Comparison of ENCODE assay signal across 8 cellular contexts in the genomic region with DNA sequence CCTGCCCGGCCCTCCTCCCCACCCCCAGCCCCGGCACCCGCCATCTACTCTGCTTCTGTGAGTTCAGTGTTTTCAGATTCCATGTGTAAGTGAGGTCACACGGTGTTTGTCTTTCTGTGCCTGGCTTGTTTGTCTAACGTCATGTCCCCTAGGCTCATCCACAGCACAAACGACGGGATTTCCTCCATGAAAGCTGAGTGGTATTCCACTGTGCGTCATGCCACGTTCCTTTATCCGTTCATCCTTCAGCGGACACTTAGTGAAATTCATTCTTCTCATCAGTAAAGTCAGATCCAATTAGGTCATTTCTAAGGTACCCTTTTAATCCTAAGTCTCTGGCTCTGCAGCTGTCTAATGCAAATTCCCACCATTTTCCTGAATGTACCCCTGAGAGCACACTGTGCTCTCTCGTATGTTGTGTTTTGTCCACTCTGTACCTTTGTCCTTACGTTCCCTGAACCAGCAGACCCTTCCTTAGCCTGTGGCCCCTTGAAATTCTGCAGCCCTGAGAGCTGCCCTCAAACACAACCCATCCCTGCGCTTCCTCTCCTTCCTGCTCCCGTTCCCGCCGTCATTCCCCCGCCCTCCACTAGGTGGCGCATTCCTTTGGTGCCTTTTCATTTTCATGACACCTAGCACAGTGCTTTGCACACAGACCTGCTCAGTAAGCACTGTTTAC. TPM values are rescaled to one million over a fixed set of nuclear protein-coding genes. Genes with fewer than 3 reads are reported as not detected.
A peak's percentile ranks its signal among the peaks of the same experiment; 100 is the strongest.
DNase-seq lines count a peak whose midpoint lies in the region; ATAC-seq and TF ChIP-seq lines count a peak whose summit lies in the region.

No MANE protein-coding gene starts in this region.

- no peaks in the 10 kb centered on the region for H3K27me3 ChIP-seq in parathyroid adenoma (ENCODE audit: control insufficient read depth, insufficient read depth, low read length)
- H3K27me3 ChIP-seq in upper lobe of right lung, result no peaks in the 10 kb centered on the region

- H3K36me3 ChIP-seq in parathyroid adenoma (ENCODE audit: control insufficient read depth, insufficient read depth, low read length), result no peaks in the 10 kb centered on the region
- peaks cover 52% of the 10 kb centered on the region for H3K36me3 ChIP-seq in upper lobe of right lung

- no peaks in the 10 kb centered on the region for H3K4me1 ChIP-seq in parathyroid adenoma
- H3K4me1 ChIP-seq in upper lobe of right lung, result no peaks in the 10 kb centered on the region

- H3K9me3 ChIP-seq in parathyroid adenoma (ENCODE audit: control insufficient read depth, low read length), result no peaks in the 10 kb centered on the region
- no peaks in the 10 kb centered on the region for H3K9me3 ChIP-seq in upper lobe of right lung

- H3K4me1 Mint-ChIP-seq in activated T-helper 1 cell treated with anti-CD3 and anti-CD28 coated beads, Interleukin-12 subunit alpha, Interleukin-12 subunit beta, Interleukin-2, Interleukin-4 antibody, amounts not matched to agents 30 ng/mL and 10 ng/mL and 1 ng/mL, durations not matched to agents 14 hours and 24 hours and 36 hours (ENCODE audit: low read depth), result no peaks in the 10 kb centered on the region

- H3K36me3 Mint-ChIP-seq in activated T-helper 1 cell treated with anti-CD3 and anti-CD28 coated beads, Interleukin-12 subunit alpha, Interleukin-12 subunit beta, Interleukin-2, Interleukin-4 antibody, amounts not matched to agents 30 ng/mL and 10 ng/mL and 1 ng/mL, durations not matched to agents 14 hours and 24 hours and 36 hours (ENCODE audit: low read depth), result peaks cover 25% of the 10 kb centered on the region

- H3K4me3 Mint-ChIP-seq in activated T-helper 1 cell treated with anti-CD3 and anti-CD28 coated beads, Interleukin-12 subunit alpha, Interleukin-12 subunit beta, Interleukin-2, Interleukin-4 antibody, amounts not matched to agents 30 ng/mL and 10 ng/mL and 1 ng/mL, durations not matched to agents 14 hours and 24 hours and 36 hours, result no peak overlapping the region

- no peaks in the 10 kb centered on the region for H3K27me3 Mint-ChIP-seq in activated T-helper 1 cell treated with anti-CD3 and anti-CD28 coated beads, Interleukin-12 subunit alpha, Interleukin-12 subunit beta, Interleukin-2, Interleukin-4 antibody, amounts not matched to agents 30 ng/mL and 10 ng/mL and 1 ng/mL, durations not matched to agents 14 hours and 24 hours and 36 hours (ENCODE audit: insufficient read depth)

- DNase-seq in ELR (ENCODE audit: low read depth) (peak; percentile 61), RKO (ENCODE audit: low spot score) (peak; percentile 52), fibroblast of villous mesenchyme (ENCODE audit: low read depth) (peak; percentile 53), upper lobe of right lung (peak; percentile 83)
- DNase-seq in activated T-helper 1 cell treated with anti-CD3 and anti-CD28 coated beads, Interleukin-12 subunit alpha, Interleukin-12 subunit beta, Interleukin-2, Interleukin-4 antibody, amounts not matched to agents 30 ng/mL and 10 ng/mL and 1 ng/mL, durations not matched to agents 14 hours and 24 hours and 36 hours (ENCODE audit: low spot score), result peak; percentile 54

- H3K4me3 ChIP-seq in fibroblast of villous mesenchyme (ENCODE audit: low read depth, low read length) (no peak overlapping the region), parathyroid adenoma (ENCODE audit: low read depth, low read length) (no peak overlapping the region), upper lobe of right lung (no peak overlapping the region)

- intact Hi-C loops in activated T-helper 1 cell treated with anti-CD3 and anti-CD28 coated beads, Interleukin-12 subunit alpha, Interleukin-12 subunit beta, Interleukin-2, Interleukin-4 antibody, amounts not matched to agents 30 ng/mL and 10 ng/mL and 1 ng/mL, durations not matched to agents 14 hours and 24 hours and 36 hours (cut with micrococcal nuclease), result loop anchor here (1.0 kb wide), 1 partner anchor 228 kb away; no protein-coding TSS in a partner anchor
- intact Hi-C loops in upper lobe of right lung (cut with DNase I), result no loop called here

- no peak overlapping the region for H3K4me2 ChIP-seq in parathyroid adenoma (ENCODE audit: low read length)

- ATAC-seq in HG03103 (IDR thresholded peaks at IDR 0.05; ENCODE audit: low read depth, unreplicated experiment) (peak; percentile 42), upper lobe of right lung (peak; percentile 87), HG03139 (IDR thresholded peaks at IDR 0.05; ENCODE audit: unreplicated experiment) (no peak)

- H3K9me3 Mint-ChIP-seq in activated T-helper 1 cell treated with anti-CD3 and anti-CD28 coated beads, Interleukin-12 subunit alpha, Interleukin-12 subunit beta, Interleukin-2, Interleukin-4 antibody, amounts not matched to agents 30 ng/mL and 10 ng/mL and 1 ng/mL, durations not matched to agents 14 hours and 24 hours and 36 hours, result no peaks in the 10 kb centered on the region

- TF ChIP-seq CTCF in fibroblast of villous mesenchyme (IDR thresholded peaks at IDR 0.05; ENCODE audit: insufficient read depth, low read depth, low read length) (peak; percentile 98), parathyroid adenoma (IDR thresholded peaks at IDR 0.05) (peak; percentile 98), upper lobe of right lung (IDR thresholded peaks at IDR 0.05) (peak; percentile 99)

- H3K27ac ChIP-seq in parathyroid adenoma (no peak overlapping the region), upper lobe of right lung (no peak overlapping the region)

- peak overlapping the region; percentile 25 for H3K27ac Mint-ChIP-seq in activated T-helper 1 cell treated with anti-CD3 and anti-CD28 coated beads, Interleukin-12 subunit alpha, Interleukin-12 subunit beta, Interleukin-2, Interleukin-4 antibody, amounts not matched to agents 30 ng/mL and 10 ng/mL and 1 ng/mL, durations not matched to agents 14 hours and 24 hours and 36 hours

- H2AFZ ChIP-seq in parathyroid adenoma, result no peak overlapping the region

- peaks cover 50% of the 10 kb centered on the region for H3K79me2 ChIP-seq in parathyroid adenoma

- no peak overlapping the region for H3K9ac ChIP-seq in parathyroid adenoma

RNA-seq across cellular contexts. Expression of gene TRAPPC12, which starts 44.1 kb away (rescaled TPM):
- 87.3 and 101 TPM in 2 replicates for total RNA-seq in activated T-helper 1 cell treated with anti-CD3 and anti-CD28 coated beads, Interleukin-12 subunit alpha, Interleukin-12 subunit beta, Interleukin-2, Interleukin-4 antibody, amounts not matched to agents 30 ng/mL and 10 ng/mL and 1 ng/mL, durations not matched to agents 14 hours and 24 hours and 36 hours
- total RNA-seq in fibroblast of villous mesenchyme, result 50.1 and 72.8 TPM in 2 replicates
- total RNA-seq in upper lobe of right lung, result 89.8 TPM

RNA-seq across cellular contexts. Expression of gene EIPR1, which starts 46.0 kb away (rescaled TPM):
- total RNA-seq in activated T-helper 1 cell treated with anti-CD3 and anti-CD28 coated beads, Interleukin-12 subunit alpha, Interleukin-12 subunit beta, Interleukin-2, Interleukin-4 antibody, amounts not matched to agents 30 ng/mL and 10 ng/mL and 1 ng/mL, durations not matched to agents 14 hours and 24 hours and 36 hours, result 50.7 and 53.8 TPM in 2 replicates
- total RNA-seq in fibroblast of villous mesenchyme (23.8 and 32.4 TPM in 2 replicates), upper lobe of right lung (16.6 TPM)
